ENCODE assay signal across 15 cellular contexts in genomic region chr22:47784991-47785390, GRCh38.
DNase-seq lines count a peak whose midpoint lies in the region; TF ChIP-seq lines count a peak whose summit lies in the region.
"Had no signal": no experiment of that assay in that cellular context is flagged by ENCODE, and none has a peak within 500 bp of the region (broad histone marks: within the 10 kb centered on the region; RNA-seq: fewer than 3 reads in every experiment).

No MANE protein-coding gene starts in this region.

- intact Hi-C loops in OCI-LY7 (cut with micrococcal nuclease; ENCODE audit: unreplicated experiment) = no loop called here

- peaks cover 5% of the 10 kb centered on the region for H3K4me1 Mint-ChIP-seq in endodermal cell
- H3K4me1 Mint-ChIP-seq in osteocyte (ENCODE audit: unreplicated experiment) = no peaks in the 10 kb centered on the region

- peak; percentile 30 for DNase-seq in activated CD8-positive, alpha-beta memory T cell treated with anti-CD3 and anti-CD28 coated beads for 24 hours
- no peak for DNase-seq in activated CD8-positive, alpha-beta memory T cell treated with anti-CD3 and anti-CD28 coated beads, Interleukin-2, amount 50 U/mL, for 48 hours
- peak; percentile 11 for DNase-seq in endodermal cell
- DNase-seq in osteocyte (ENCODE audit: extremely low spot score, unreplicated experiment) = peak; percentile 64
- no peak for DNase-seq in OCI-LY7 (ENCODE audit: low spot score)
- DNase-seq in osteoblast (ENCODE audit: insufficient read length, low spot score, missing footprints) = no peak
- DNase-seq in GM23248 = no peak
- DNase-seq: Calu3; CD8-positive, alpha-beta T cell; DMS79 treated with DMSO at 0.1 percent for 48 hours; GF-D8 had no signal

- H3K36me3 ChIP-seq in endodermal cell (ENCODE audit: control insufficient read depth, insufficient read depth, low read length) = no peaks in the 10 kb centered on the region
- no peaks in the 10 kb centered on the region for H3K36me3 ChIP-seq in OCI-LY7 (ENCODE audit: insufficient read depth, low read length)
- H3K36me3 ChIP-seq in osteoblast (ENCODE audit: insufficient read depth, low read length) = no peaks in the 10 kb centered on the region
- H3K36me3 ChIP-seq in GM23248 (ENCODE audit: low read depth) = no peaks in the 10 kb centered on the region
- H3K36me3 ChIP-seq: BLaER1, HAP-1 had no signal

- no peak overlapping the region for H3K4me3 Mint-ChIP-seq in endodermal cell
- no peak overlapping the region for H3K4me3 Mint-ChIP-seq in osteocyte (ENCODE audit: unreplicated experiment)
- H3K4me3 Mint-ChIP-seq: CD8-positive, alpha-beta T cell had no signal

- H3K79me2 ChIP-seq in OCI-LY7 (ENCODE audit: insufficient read depth, low read depth, low read length) (no peaks in the 10 kb centered on the region), osteoblast (ENCODE audit: insufficient read depth, low read length) (no peaks in the 10 kb centered on the region), GM23248 (ENCODE audit: insufficient read depth) (no peaks in the 10 kb centered on the region)

- H2AFZ ChIP-seq in OCI-LY7 (ENCODE audit: low read length) (no peak overlapping the region), osteoblast (ENCODE audit: low read length) (no peak overlapping the region), GM23248 (no peak overlapping the region)

- H3K4me3 ChIP-seq in endodermal cell (ENCODE audit: low read length) (no peak overlapping the region), OCI-LY7 (ENCODE audit: low read depth, low read length, poor library complexity, severe bottlenecking) (no peak overlapping the region), osteoblast (ENCODE audit: insufficient read depth, low read length) (no peak overlapping the region), GM23248 (no peak overlapping the region)
- H3K4me3 ChIP-seq: A549, BLaER1, HAP-1 had no signal

- WGBS in endodermal cell (ENCODE audit: insufficient coverage in 1 of 2, insufficient read length in 1 of 2), 2 experiments = 80 to 88% methylated on average over 1 of the region's 1 CpG
- WGBS in GM23248 (ENCODE audit: low coverage in 1 of 2, low lambda C conversion rate in 2 of 2, missing lambda C conversion rate in 2 of 2), 2 experiments = 29 to 40% methylated on average over 1 of the region's 1 CpG

- no peaks in the 10 kb centered on the region for H3K9me2 ChIP-seq in OCI-LY7 (ENCODE audit: insufficient read depth, low read length)
- H3K9me2 ChIP-seq in GM23248 (ENCODE audit: insufficient read depth) = no peaks in the 10 kb centered on the region

- POLR2A ChIA-PET in OCI-LY7 (lab: Charles Lee) = no interaction called here

- TF ChIP-seq CTCF in endodermal cell (conservative IDR thresholded peaks at IDR 0.05) = no peak
- no peak for TF ChIP-seq CTCF in osteocyte (IDR thresholded peaks at IDR 0.05)
- TF ChIP-seq CTCF in OCI-LY7 (conservative IDR thresholded peaks at IDR 0.05; ENCODE audit: low read length) = no peak
- no peak for TF ChIP-seq CTCF in osteoblast (IDR thresholded peaks at IDR 0.05; ENCODE audit: extremely low read depth, low read depth, low read length)

- no peak overlapping the region for H3K9ac ChIP-seq in endodermal cell (ENCODE audit: extremely low read depth, low read length, poor library complexity, severe bottlenecking)
- H3K9ac ChIP-seq in GM23248 = no peak overlapping the region
- H3K9ac ChIP-seq: BLaER1 had no signal

- no TSS peak for BruUV-seq in OCI-LY7 (replicated peaks; lab: Mats Ljungman, UMichigan)

- no peak overlapping the region for H3K27ac ChIP-seq in endodermal cell (ENCODE audit: low read depth, low read length)
- H3K27ac ChIP-seq in OCI-LY7 (ENCODE audit: low read depth, low read length, poor library complexity, severe bottlenecking) = no peak overlapping the region
- H3K27ac ChIP-seq in osteoblast (ENCODE audit: low read depth, low read length) = no peak overlapping the region
- H3K27ac ChIP-seq in GM23248 = no peak overlapping the region
- H3K27ac ChIP-seq: 22Rv1, A549, BLaER1 had no signal

- H3K27me3 ChIP-seq in endodermal cell (ENCODE audit: control insufficient read depth, insufficient read depth, low read length, poor library complexity, severe bottlenecking) (no peaks in the 10 kb centered on the region), osteoblast (ENCODE audit: insufficient read depth, low read length) (no peaks in the 10 kb centered on the region), GM23248 (replicated peaks; ENCODE audit: insufficient read depth) (no peaks in the 10 kb centered on the region)
- H3K27me3 ChIP-seq: BLaER1 had no signal

- H4K20me1 ChIP-seq in OCI-LY7 (ENCODE audit: insufficient read depth, low read length) = no peaks in the 10 kb centered on the region
- no peaks in the 10 kb centered on the region for H4K20me1 ChIP-seq in osteoblast (ENCODE audit: insufficient read depth, low read length)
- no peaks in the 10 kb centered on the region for H4K20me1 ChIP-seq in GM23248 (ENCODE audit: insufficient read depth)
- H4K20me1 ChIP-seq: BLaER1 had no signal

- H3K36me3 Mint-ChIP-seq in endodermal cell (ENCODE audit: low read depth) = peaks cover 11% of the 10 kb centered on the region
- no peaks in the 10 kb centered on the region for H3K36me3 Mint-ChIP-seq in osteocyte (ENCODE audit: unreplicated experiment)
- H3K36me3 Mint-ChIP-seq: CD8-positive, alpha-beta T cell had no signal

- H3K27me3 Mint-ChIP-seq in endodermal cell (ENCODE audit: insufficient read depth) (peaks cover 10% of the 10 kb centered on the region), osteocyte (ENCODE audit: unreplicated experiment) (peaks cover 2% of the 10 kb centered on the region)

- CTCF ChIA-PET in OCI-LY7 (lab: Charles Lee; ENCODE audit: unreplicated experiment) = no interaction called here

- H3K27ac Mint-ChIP-seq in endodermal cell (no peak overlapping the region), osteocyte (ENCODE audit: unreplicated experiment) (no peak overlapping the region)
- H3K27ac Mint-ChIP-seq: CD8-positive, alpha-beta T cell had no signal

- no peaks in the 10 kb centered on the region for H3F3A ChIP-seq in GM23248 (ENCODE audit: insufficient read depth)

- peaks cover 28% of the 10 kb centered on the region for H3K9me3 Mint-ChIP-seq in endodermal cell
- peaks cover 25% of the 10 kb centered on the region for H3K9me3 Mint-ChIP-seq in osteocyte (ENCODE audit: unreplicated experiment)

- no peaks in the 10 kb centered on the region for H3K4me1 ChIP-seq in endodermal cell (ENCODE audit: control insufficient read depth, insufficient read depth, low read length)
- no peaks in the 10 kb centered on the region for H3K4me1 ChIP-seq in OCI-LY7 (ENCODE audit: insufficient read depth, low read length, poor library complexity, severe bottlenecking)
- H3K4me1 ChIP-seq in osteoblast (ENCODE audit: insufficient read depth, low read length) = no peaks in the 10 kb centered on the region
- H3K4me1 ChIP-seq in GM23248 (ENCODE audit: insufficient read depth) = no peaks in the 10 kb centered on the region
- H3K4me1 ChIP-seq: A549, BLaER1, HAP-1 had no signal

- H3K9me3 ChIP-seq in endodermal cell (ENCODE audit: control insufficient read depth, low read length) (peaks cover 10% of the 10 kb centered on the region), OCI-LY7 (ENCODE audit: low read length) (no peaks in the 10 kb centered on the region), osteoblast (ENCODE audit: low read depth, low read length) (peaks cover 3% of the 10 kb centered on the region), GM23248 (ENCODE audit: low read depth) (no peaks in the 10 kb centered on the region)
- H3K9me3 ChIP-seq: HAP-1 had no signal

- H3K4me2 ChIP-seq in OCI-LY7 (ENCODE audit: low read length) (no peak overlapping the region), osteoblast (ENCODE audit: insufficient read depth, low read length) (no peak overlapping the region), GM23248 (ENCODE audit: unreplicated experiment) (no peak overlapping the region)
- H3K4me2 ChIP-seq: A549, BLaER1 had no signal

- in situ Hi-C loops in GM23248 (cut with MboI) = no loop called here

Comparison
In these comparisons a context has a peak if more than half of its experiments do, and no peak if none do; other contexts are left out.
1. DNase-seq: peak in activated CD8-positive, alpha-beta memory T cell treated with anti-CD3 and anti-CD28 coated beads for 24 hours (single experiment), endodermal cell (single experiment) and osteocyte (single experiment); none in activated CD8-positive, alpha-beta memory T cell treated with anti-CD3 and anti-CD28 coated beads, Interleukin-2, amount 50 U/mL, for 48 hours (single experiment), OCI-LY7 (single experiment), osteoblast (single experiment) and GM23248 (single experiment).